ENCODE assay signal across 10 cellular contexts in genomic region chr4:113823291-113823659, GRCh38.
A peak's percentile ranks its signal among the peaks of the same experiment; 100 is the strongest.
DNase-seq lines count a peak whose midpoint lies in the region; ATAC-seq and TF ChIP-seq lines count a peak whose summit lies in the region.
"Had no signal": no experiment of that assay in that cellular context is flagged by ENCODE, and none has a peak within 500 bp of the region (broad histone marks: within the 10 kb centered on the region; RNA-seq: fewer than 3 reads in every experiment).

No MANE protein-coding gene starts in this region.

- TF ChIP-seq POLR2A in suprapubic skin (IDR thresholded peaks at IDR 0.05) (no peak), testis (IDR thresholded peaks at IDR 0.05) (no peak)

- no peaks in the 10 kb centered on the region for H3K27me3 ChIP-seq in suprapubic skin
- no peaks in the 10 kb centered on the region for H3K27me3 ChIP-seq in testis
- H3K27me3 ChIP-seq: neural progenitor cell had no signal

- intact Hi-C loops in testis (cut with DNase I; ENCODE audit: low total_unique reads), result no loop called here

- H3K4me1 ChIP-seq in suprapubic skin, result no peaks in the 10 kb centered on the region
- H3K4me1 ChIP-seq in testis, result no peaks in the 10 kb centered on the region
- H3K4me1 ChIP-seq: neural progenitor cell had no signal

- H3K9me3 ChIP-seq in suprapubic skin (no peaks in the 10 kb centered on the region), testis (no peaks in the 10 kb centered on the region)

- TF ChIP-seq EP300 in suprapubic skin (IDR thresholded peaks at IDR 0.05), result no peak

- H3K4me3 ChIP-seq in choroid plexus epithelial cell (ENCODE audit: low read depth, low read length) (no peak overlapping the region), suprapubic skin (no peak overlapping the region), testis (no peak overlapping the region)
- H3K4me3 ChIP-seq: neural progenitor cell had no signal

- ATAC-seq in GM18498 (IDR thresholded peaks at IDR 0.05; ENCODE audit: unreplicated experiment), result peak; percentile 72
- peak; percentile 64 for ATAC-seq in GM21423 (IDR thresholded peaks at IDR 0.05; ENCODE audit: unreplicated experiment)
- ATAC-seq in HG03432 (IDR thresholded peaks at IDR 0.05; ENCODE audit: unreplicated experiment), result peak; percentile 67

- WGBS in suprapubic skin, result 77% methylated on average over 2 of the region's 2 CpGs
- WGBS in testis, 2 donors, result 78 to 85% methylated on average over 2 of the region's 2 CpGs

- TF ChIP-seq CTCF in choroid plexus epithelial cell (conservative IDR thresholded peaks at IDR 0.05; ENCODE audit: low read depth, low read length) (no peak), suprapubic skin (IDR thresholded peaks at IDR 0.05) (no peak), testis (IDR thresholded peaks at IDR 0.05) (no peak)

- H3K36me3 ChIP-seq in suprapubic skin (no peaks in the 10 kb centered on the region), testis (ENCODE audit: low read depth, missing control alignments) (no peaks in the 10 kb centered on the region)
- H3K36me3 ChIP-seq: neural progenitor cell had no signal

- no peak overlapping the region for H3K27ac ChIP-seq in suprapubic skin
- no peak overlapping the region for H3K27ac ChIP-seq in testis
- H3K27ac ChIP-seq: neural progenitor cell had no signal

- DNase-seq in choroid plexus epithelial cell (ENCODE audit: low read depth) (peak; percentile 64), suprapubic skin (ENCODE audit: low spot score in 2 of 2) (no peak), kidney tubule cell (ENCODE audit: low spot score) (no peak), HT-29 (ENCODE audit: low spot score) (no peak), testis (no peak)
- DNase-seq: NCI-H1417 had no signal
